16 cellular contexts compared by ENCODE assay signal in the genomic region with DNA sequence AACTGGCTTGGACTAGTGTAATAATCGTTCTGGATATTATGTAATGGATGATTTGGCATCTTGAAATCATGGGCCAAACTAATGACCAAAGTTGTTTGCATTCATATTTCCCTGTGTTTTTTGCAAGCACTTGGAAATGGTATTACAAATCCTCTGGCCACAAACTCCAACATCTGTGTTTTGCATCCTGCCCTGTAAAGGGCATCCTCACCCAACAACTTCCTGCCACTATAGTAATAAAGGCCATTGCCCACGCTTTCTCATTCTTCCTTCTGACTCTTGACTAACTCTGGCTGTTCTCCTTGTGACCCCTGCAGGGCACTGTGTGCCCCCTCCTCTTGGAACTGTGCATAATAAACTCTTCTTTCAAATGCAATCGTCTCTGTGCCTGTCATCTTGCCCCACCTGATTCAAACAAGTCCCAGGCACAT. TPM values are rescaled to one million over a fixed set of nuclear protein-coding genes. Genes with fewer than 3 reads are reported as not detected.
DNase-seq lines count a peak whose midpoint lies in the region; ATAC-seq and TF ChIP-seq lines count a peak whose summit lies in the region.
"Had no signal": no experiment of that assay in that cellular context is flagged by ENCODE, and none has a peak within 500 bp of the region (broad histone marks: within the 10 kb centered on the region; RNA-seq: fewer than 3 reads in every experiment).

No MANE protein-coding gene starts in this region.

- H3K9ac ChIP-seq in IMR-90 (ENCODE audit: low read depth, low read length): no peak overlapping the region

- H3K9me1 ChIP-seq in IMR-90 (ENCODE audit: insufficient read depth, low read length): peaks cover 16% of the 10 kb centered on the region

- POLR2A ChIA-PET in IMR-90 (lab: Charles Lee; ENCODE audit: unreplicated experiment): no interaction called here

- CTCF ChIA-PET in IMR-90 (lab: Yijun Ruan, JAX): no interaction called here

- no peak overlapping the region for H2BK120ac ChIP-seq in IMR-90 (ENCODE audit: low read depth, low read length)

- 0 out of 2 replicates have a peak overlapping the region, but pooled peaks have one; percentile 2 for H3K14ac ChIP-seq in IMR-90 (replicated peaks; ENCODE audit: low read depth, low read length)

- in situ Hi-C loops in IMR-90 (cut with MboI; ENCODE audit: low sequenced_read_pairs): loop anchor here (25.0 kb wide), 1 partner anchor 164 kb away; no protein-coding TSS in a partner anchor

- H3K4me3 ChIP-seq in IMR-90 (ENCODE audit: insufficient read depth, low read depth, low read length) (no peak overlapping the region), choroid plexus epithelial cell (ENCODE audit: low read depth, low read length) (no peak overlapping the region), neuron (ENCODE audit: low read length) (peak overlapping the region; percentile 43)
- H3K4me3 ChIP-seq: GM12878, transverse colon had no signal

- intact Hi-C loops in IMR-90 (cut with micrococcal nuclease): no loop called here
- intact Hi-C loops in Right ventricle myocardium superior (cut with DNase I): no loop called here

- H2AK9ac ChIP-seq in IMR-90 (replicated peaks; ENCODE audit: low read depth, low read length, poor library complexity): no peak overlapping the region

- H2BK20ac ChIP-seq in IMR-90 (ENCODE audit: low read depth, low read length): no peak overlapping the region

- no peaks in the 10 kb centered on the region for H3K79me1 ChIP-seq in IMR-90 (ENCODE audit: low read depth in 1 of 2, low read length in 2 of 2)

- dilution Hi-C loops in IMR-90 (cut with HindIII; ENCODE audit: low sequenced_read_pairs, unreplicated experiment): loop anchor here (25.0 kb wide), 1 partner anchor 414 kb away; no protein-coding TSS in a partner anchor

- no peak overlapping the region for H3K4me2 ChIP-seq in IMR-90 (ENCODE audit: low read depth, low read length)

- no peak overlapping the region for H3K27ac ChIP-seq in IMR-90 (ENCODE audit: insufficient read depth, low read length)
- H3K27ac ChIP-seq: transverse colon, VCaP had no signal

- no peak overlapping the region for H2AK5ac ChIP-seq in IMR-90 (ENCODE audit: low read depth, low read length)

- no peaks in the 10 kb centered on the region; the same call in 1 of the 2 replicates for H3K4me1 ChIP-seq in IMR-90 (ENCODE audit: control insufficient read depth, insufficient read depth, low read length)
- peaks cover 41% of the 10 kb centered on the region for H3K4me1 ChIP-seq in neuron (ENCODE audit: insufficient read depth, low read length)
- H3K4me1 ChIP-seq: transverse colon had no signal

- H2BK15ac ChIP-seq in IMR-90 (ENCODE audit: low read depth, low read length): no peak overlapping the region

- no peak overlapping the region for H2AFZ ChIP-seq in IMR-90 (replicated peaks; ENCODE audit: low read length, poor library complexity)
- peak overlapping the region; percentile 55 for H2AFZ ChIP-seq in neuron (ENCODE audit: low read depth, low read length)

- H3K36me3 ChIP-seq in IMR-90 (ENCODE audit: control insufficient read depth, insufficient read depth, low read length) (no peaks in the 10 kb centered on the region), neuron (ENCODE audit: insufficient read depth, low read length) (no peaks in the 10 kb centered on the region)
- H3K36me3 ChIP-seq: transverse colon had no signal

- no TSS peak for BruUV-seq in IMR-90 (replicated peaks; lab: Mats Ljungman, UMichigan)

- no peaks in the 10 kb centered on the region for H4K20me1 ChIP-seq in IMR-90 (ENCODE audit: insufficient read depth, low read length)

- no peak overlapping the region for H3K23ac ChIP-seq in IMR-90 (ENCODE audit: low read depth, low read length)

- H2BK5ac ChIP-seq in IMR-90 (ENCODE audit: low read depth, low read length, poor library complexity, severe bottlenecking): no peak overlapping the region

- TF ChIP-seq POLR2A in IMR-90 (IDR thresholded peaks at IDR 0.05; ENCODE audit: low read depth, low read length): no peak

- DNase-seq in ELR (ENCODE audit: low read depth) (peak; percentile 34), IMR-90 (peak; percentile 16), choroid plexus epithelial cell (ENCODE audit: low read depth) (peak; percentile 28), Right ventricle myocardium superior (no peak)
- DNase-seq: GOT3, naive B cell, NCI-H1436, NCI-H524 treated with DMSO at 0.1 percent for 48 hours, transverse colon had no signal

- H4K91ac ChIP-seq in IMR-90 (ENCODE audit: insufficient read depth, low read depth, low read length): no peak overlapping the region

- WGBS in IMR-90 (ENCODE audit: extremely low coverage in 2 of 2, insufficient read length in 1 of 2), 2 experiments: 67% methylated on average over 1 of the region's 3 CpGs; no CpG with 5 or more reads in 1 of the 2 experiments

- H4K8ac ChIP-seq in IMR-90 (ENCODE audit: low read depth in 2 of 2, low read length in 2 of 2): no peak overlapping the region

- no peak overlapping the region for H3K4ac ChIP-seq in IMR-90 (ENCODE audit: low read depth, low read length)

- H3K9me3 ChIP-seq in IMR-90 (ENCODE audit: control insufficient read depth, insufficient read depth, low read length): no peaks in the 10 kb centered on the region
- no peaks in the 10 kb centered on the region for H3K9me3 ChIP-seq in neuron (ENCODE audit: low read length)
- H3K9me3 ChIP-seq: transverse colon had no signal

- ATAC-seq in IMR-90 (ENCODE audit: low read depth) (peak; percentile 29; the same call in 1 of the 2 replicates), GM18502 (IDR thresholded peaks at IDR 0.05; ENCODE audit: poor library complexity, unreplicated experiment) (no peak), HG02642 (IDR thresholded peaks at IDR 0.05; ENCODE audit: poor library complexity, unreplicated experiment) (no peak), HG03039 (IDR thresholded peaks at IDR 0.05; ENCODE audit: unreplicated experiment) (no peak), Right ventricle myocardium superior (ENCODE audit: poor library complexity) (no peak)
- ATAC-seq: GM12878, Right ventricle myocardium inferior had no signal

- no peak for TF ChIP-seq RAD21 in IMR-90 (IDR thresholded peaks at IDR 0.05; ENCODE audit: low read length)

- H3K27me3 ChIP-seq in IMR-90 (ENCODE audit: control insufficient read depth, insufficient read depth, low read length) (no peaks in the 10 kb centered on the region), neuron (ENCODE audit: insufficient read depth, low read length) (no peaks in the 10 kb centered on the region)
- H3K27me3 ChIP-seq: transverse colon had no signal

- no peak overlapping the region for H4K5ac ChIP-seq in IMR-90 (ENCODE audit: low read depth, low read length)

- TF ChIP-seq CTCF in IMR-90 (conservative IDR thresholded peaks at IDR 0.05; ENCODE audit: low read depth, low read length): no peak
- no peak for TF ChIP-seq CTCF in choroid plexus epithelial cell (conservative IDR thresholded peaks at IDR 0.05; ENCODE audit: low read depth, low read length)

- no peak overlapping the region for H3K18ac ChIP-seq in IMR-90 (ENCODE audit: low read depth, low read length)

- H3K56ac ChIP-seq in IMR-90 (ENCODE audit: extremely low read depth, insufficient read depth, low read length): no peak overlapping the region

TF ChIP-seq in IMR-90, 13 proteins besides CTCF, POLR2A, EP300 and RAD21:
- TF ChIP-seq, protein P1, sequence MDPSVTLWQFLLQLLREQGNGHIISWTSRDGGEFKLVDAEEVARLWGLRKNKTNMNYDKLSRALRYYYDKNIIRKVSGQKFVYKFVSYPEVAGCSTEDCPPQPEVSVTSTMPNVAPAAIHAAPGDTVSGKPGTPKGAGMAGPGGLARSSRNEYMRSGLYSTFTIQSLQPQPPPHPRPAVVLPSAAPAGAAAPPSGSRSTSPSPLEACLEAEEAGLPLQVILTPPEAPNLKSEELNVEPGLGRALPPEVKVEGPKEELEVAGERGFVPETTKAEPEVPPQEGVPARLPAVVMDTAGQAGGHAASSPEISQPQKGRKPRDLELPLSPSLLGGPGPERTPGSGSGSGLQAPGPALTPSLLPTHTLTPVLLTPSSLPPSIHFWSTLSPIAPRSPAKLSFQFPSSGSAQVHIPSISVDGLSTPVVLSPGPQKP (IDR thresholded peaks at IDR 0.05; ENCODE audit: borderline replicate concordance, low read depth, low read length): no peak
- TF ChIP-seq NFE2L2 (IDR thresholded peaks at IDR 0.05; ENCODE audit: low read depth, low read length) (no peak), CHD1 (IDR thresholded peaks at IDR 0.05; ENCODE audit: low read depth, low read length) (no peak), MAZ (IDR thresholded peaks at IDR 0.05; ENCODE audit: borderline replicate concordance, low read depth, low read length) (no peak), MXI1 (IDR thresholded peaks at IDR 0.05; ENCODE audit: borderline replicate concordance, low read depth, low read length) (no peak), BHLHE40 (IDR thresholded peaks at IDR 0.05; ENCODE audit: low read depth, low read length) (no peak), FOS (IDR thresholded peaks at IDR 0.05; ENCODE audit: low read depth, low read length) (no peak), SMC3 (IDR thresholded peaks at IDR 0.05; ENCODE audit: low read depth, low read length) (no peak), MAFK (IDR thresholded peaks at IDR 0.05; ENCODE audit: low read depth, low read length) (no peak), CEBPB (IDR thresholded peaks at IDR 0.05; ENCODE audit: low read depth, low read length) (no peak), RFX5 (IDR thresholded peaks at IDR 0.05; ENCODE audit: low read depth, low read length) (no peak), RCOR1 (IDR thresholded peaks at IDR 0.05; ENCODE audit: insufficient replicate concordance, low read length) (no peak)
- TF ChIP-seq, protein P2, sequence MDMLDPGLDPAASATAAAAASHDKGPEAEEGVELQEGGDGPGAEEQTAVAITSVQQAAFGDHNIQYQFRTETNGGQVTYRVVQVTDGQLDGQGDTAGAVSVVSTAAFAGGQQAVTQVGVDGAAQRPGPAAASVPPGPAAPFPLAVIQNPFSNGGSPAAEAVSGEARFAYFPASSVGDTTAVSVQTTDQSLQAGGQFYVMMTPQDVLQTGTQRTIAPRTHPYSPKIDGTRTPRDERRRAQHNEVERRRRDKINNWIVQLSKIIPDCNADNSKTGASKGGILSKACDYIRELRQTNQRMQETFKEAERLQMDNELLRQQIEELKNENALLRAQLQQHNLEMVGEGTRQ (IDR thresholded peaks at IDR 0.05; ENCODE audit: low read depth, low read length): no peak

RNA-seq across cellular contexts. Expression of a gene that starts 25.4 kb away (rescaled TPM):
- total RNA-seq in IMR-90 (2012; rRNA removed) (91.8 and 144 TPM in 2 replicates), Right ventricle myocardium superior (77.8 TPM)
- 86.6 and 87.0 TPM in 2 replicates for polyA plus RNA-seq in IMR-90 (2012; rRNA removed)
- 36.9 and 48.4 TPM in 2 replicates for polyA plus RNA-seq in IMR-90 (2012; cell fraction: cytosol; rRNA removed)
- 30.8 and 43.7 TPM in 2 replicates for polyA plus RNA-seq in IMR-90 (2012; cell fraction: nucleus; rRNA removed; ENCODE audit: low replicate concordance)
